ENCODE assay signal across 10 cellular contexts in the genomic region with DNA sequence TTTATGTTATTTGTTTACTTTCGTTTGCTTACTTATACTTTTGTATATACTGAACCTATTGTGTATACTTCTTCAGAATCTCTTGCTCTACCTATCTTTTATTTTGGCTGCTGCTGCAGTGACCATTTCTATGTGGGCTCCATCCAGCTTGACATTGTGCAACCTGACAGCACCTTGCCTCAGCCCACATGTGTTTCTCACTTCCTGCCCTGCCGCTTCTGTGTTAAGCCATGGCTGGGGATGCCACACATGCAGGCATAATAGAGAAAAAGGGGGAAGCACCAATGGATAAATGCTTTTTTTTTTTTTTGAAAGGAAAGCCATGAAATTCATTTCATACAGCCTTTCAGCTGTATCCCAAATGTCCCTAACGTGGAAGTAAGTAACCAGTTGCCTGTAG.
DNase-seq lines count a peak whose midpoint lies in the region; ATAC-seq and TF ChIP-seq lines count a peak whose summit lies in the region.
"Had no signal": no experiment of that assay in that cellular context is flagged by ENCODE, and none has a peak within 500 bp of the region (broad histone marks: within the 10 kb centered on the region; RNA-seq: fewer than 3 reads in every experiment).

No MANE protein-coding gene starts in this region.

- intact Hi-C loops in sciatic nerve (cut with DNase I), result no loop called here

- H3K9me3 Mint-ChIP-seq in progenitor cell of endocrine pancreas (ENCODE audit: low read depth), result no peaks in the 10 kb centered on the region

- peaks cover 2% of the 10 kb centered on the region for H3K27me3 Mint-ChIP-seq in progenitor cell of endocrine pancreas

- H3K27ac Mint-ChIP-seq in progenitor cell of endocrine pancreas, result no peak overlapping the region
- H3K27ac Mint-ChIP-seq: CD4-positive, alpha-beta memory T cell had no signal

- TF ChIP-seq CTCF in progenitor cell of endocrine pancreas (IDR thresholded peaks at IDR 0.05; ENCODE audit: unreplicated experiment), result no peak

- peaks cover 5% of the 10 kb centered on the region for H3K4me1 Mint-ChIP-seq in progenitor cell of endocrine pancreas (ENCODE audit: low read depth)
- H3K4me1 Mint-ChIP-seq: CD4-positive, alpha-beta memory T cell had no signal

- DNase-seq in NOMO-1 treated with DMSO at 0.1 percent for 48 hours (lab: John Stamatoyannopoulos, UW; ENCODE audit: unreplicated experiment) (peak; percentile 63), sciatic nerve (ENCODE audit: low spot score) (no peak), amniotic stem cell (lab: John Stamatoyannopoulos, UW) (no peak), NCI-H69 (lab: John Stamatoyannopoulos, UW) (no peak), progenitor cell of endocrine pancreas (ENCODE audit: low spot score, unreplicated experiment) (no peak)
- DNase-seq: activated CD4-positive, CD25-positive, alpha-beta regulatory T cell; CD4-positive, alpha-beta memory T cell had no signal

- no peaks in the 10 kb centered on the region for H3K36me3 Mint-ChIP-seq in progenitor cell of endocrine pancreas (ENCODE audit: insufficient read depth)
- H3K36me3 Mint-ChIP-seq: CD4-positive, alpha-beta memory T cell had no signal

- ATAC-seq in GM18868 (IDR thresholded peaks at IDR 0.05; ENCODE audit: unreplicated experiment) (peak; percentile 93), GM21447 (IDR thresholded peaks at IDR 0.05; ENCODE audit: unreplicated experiment) (peak; percentile 97), HG03108 (IDR thresholded peaks at IDR 0.05; ENCODE audit: unreplicated experiment) (peak; percentile 95), sciatic nerve (no peak)

- H3K4me3 Mint-ChIP-seq in progenitor cell of endocrine pancreas (ENCODE audit: low read depth), result no peak overlapping the region
- H3K4me3 Mint-ChIP-seq: CD4-positive, alpha-beta memory T cell had no signal
